ENCODE assay signal across 21 cellular contexts in genomic region chr1:30415171-30415940, GRCh38.
A peak's percentile ranks its signal among the peaks of the same experiment; 100 is the strongest.
DNase-seq lines count a peak whose midpoint lies in the region; ATAC-seq, FAIRE-seq and TF ChIP-seq lines count a peak whose summit lies in the region.
"Had no signal": no experiment of that assay in that cellular context is flagged by ENCODE, and none has a peak within 500 bp of the region (broad histone marks: within the 10 kb centered on the region; RNA-seq: fewer than 3 reads in every experiment).

No MANE protein-coding gene starts in this region.

- intact Hi-C loops in left cardiac atrium (cut with DNase I): loop anchor here in 1 of 2 donors (10.0 kb wide), 1 partner anchor 139 kb away; no protein-coding TSS in a partner anchor

- no peak overlapping the region for H3K27ac ChIP-seq in right atrium auricular region
- H3K27ac ChIP-seq in mesendoderm (ENCODE audit: low read depth, low read length): no peak overlapping the region
- H3K27ac ChIP-seq: lower lobe of right lung, stomach had no signal

- H2BK15ac ChIP-seq in mesendoderm (replicated peaks; ENCODE audit: low read depth): no peak overlapping the region

- H4K8ac ChIP-seq in mesendoderm (ENCODE audit: low read depth, low read length): no peak overlapping the region

- H3K56ac ChIP-seq in mesendoderm (ENCODE audit: low read length): no peak overlapping the region

- no peak overlapping the region for H3K4ac ChIP-seq in mesendoderm (ENCODE audit: low read depth, low read length)

- peak; percentile 34 for DNase-seq in right atrium auricular region (ENCODE audit: low spot score)
- DNase-seq in left cardiac atrium: no peak
- peak; percentile 15 for DNase-seq in activated CD8-positive, alpha-beta memory T cell treated with anti-CD3 and anti-CD28 coated beads, Interleukin-2, amount 50 U/mL, for 48 hours
- no peak for DNase-seq in mesendoderm
- peak; percentile 1 for DNase-seq in urothelium cell line (ENCODE audit: low spot score)
- no peak for DNase-seq in GDM1 (lab: John Stamatoyannopoulos, UW)
- DNase-seq in NCI-H2227 (lab: John Stamatoyannopoulos, UW; ENCODE audit: unreplicated experiment): no peak
- DNase-seq: activated CD4-positive, CD25-positive, alpha-beta regulatory T cell; activated naive CD8-positive, alpha-beta T cell treated with anti-CD3 and anti-CD28 coated beads, Interleukin-2, amount 10 ng/mL, durations not matched to agents 7 days and 5 days; C1 segment of cervical spinal cord; Calu3; effector CD4-positive, alpha-beta T cell; foreskin melanocyte; lower lobe of right lung; NCI-H1092; NCI-H1930; NCI-H2227 treated with DMSO at 0.1 percent for 48 hours; NCI-H774; trophoblast cell had no signal

- no peaks in the 10 kb centered on the region for H3K79me1 ChIP-seq in mesendoderm (ENCODE audit: low read length)

- H4K5ac ChIP-seq in mesendoderm (ENCODE audit: low read length): no peak overlapping the region

- H3K4me1 ChIP-seq in right atrium auricular region: no peaks in the 10 kb centered on the region
- H3K4me1 ChIP-seq in mesendoderm (ENCODE audit: control insufficient read depth, low read depth, low read length): peaks cover 8% of the 10 kb centered on the region
- H3K4me1 ChIP-seq: lower lobe of right lung, stomach had no signal

- no peak overlapping the region for H2BK5ac ChIP-seq in mesendoderm (ENCODE audit: low read length)

- no peaks in the 10 kb centered on the region for H3K79me2 ChIP-seq in mesendoderm (ENCODE audit: control insufficient read depth, insufficient read depth, low read length)

- H3K27me3 ChIP-seq in right atrium auricular region: no peaks in the 10 kb centered on the region
- H3K27me3 ChIP-seq in mesendoderm (ENCODE audit: insufficient read depth, low read length, poor library complexity): no peaks in the 10 kb centered on the region

- WGBS in mesendoderm (ENCODE audit: extremely low coverage, insufficient coverage, low lambda C conversion rate): no CpG with 5 or more reads among the region's 7 CpGs

- H3K4me2 ChIP-seq in mesendoderm (ENCODE audit: low read length): no peak overlapping the region

- no peak overlapping the region for H3K9ac ChIP-seq in mesendoderm (ENCODE audit: low read length)

- FAIRE-seq in urothelium cell line (lab: Jason Lieb, UNC): no peak

- H3K18ac ChIP-seq in mesendoderm (ENCODE audit: low read length): no peak overlapping the region

- H3K23ac ChIP-seq in mesendoderm (ENCODE audit: low read length): no peak overlapping the region

- no peaks in the 10 kb centered on the region for H3K36me3 ChIP-seq in right atrium auricular region
- H3K36me3 ChIP-seq in mesendoderm (ENCODE audit: control insufficient read depth, insufficient read depth, low read length): no peaks in the 10 kb centered on the region
- H3K36me3 ChIP-seq: lower lobe of right lung, stomach had no signal

- no peak overlapping the region for H2BK120ac ChIP-seq in mesendoderm (ENCODE audit: low read depth, low read length)

- H3K4me3 ChIP-seq in right atrium auricular region (no peak overlapping the region), mesendoderm (ENCODE audit: low read length) (no peak overlapping the region)
- H3K4me3 ChIP-seq: lower lobe of right lung, stomach had no signal

- H3K9me3 ChIP-seq in right atrium auricular region: no peaks in the 10 kb centered on the region
- H3K9me3 ChIP-seq: lower lobe of right lung, stomach had no signal

- no peak for TF ChIP-seq CTCF in right atrium auricular region (IDR thresholded peaks at IDR 0.05)

- peak overlapping the region; percentile 12 for H2AK5ac ChIP-seq in mesendoderm (ENCODE audit: low read length)

- ATAC-seq in left cardiac atrium (no peak), GM19035 (IDR thresholded peaks at IDR 0.05; ENCODE audit: unreplicated experiment) (no peak)
- ATAC-seq: lower lobe of right lung had no signal

Comparison
In these comparisons a context has a peak if more than half of its experiments do, and no peak if none do; other contexts are left out.
1. DNase-seq: peak in right atrium auricular region (single experiment), activated CD8-positive, alpha-beta memory T cell treated with anti-CD3 and anti-CD28 coated beads, Interleukin-2, amount 50 U/mL, for 48 hours (single experiment) and urothelium cell line (single experiment); none in left cardiac atrium (single experiment), mesendoderm (single experiment), GDM1 (single experiment) and NCI-H2227 (single experiment).